12 cellular contexts compared by ENCODE assay signal in genomic region chr7:118372530-118372929, GRCh38.
A peak's percentile ranks its signal among the peaks of the same experiment; 100 is the strongest.
DNase-seq lines count a peak whose midpoint lies in the region; ATAC-seq and TF ChIP-seq lines count a peak whose summit lies in the region.
"Had no signal": no experiment of that assay in that cellular context is flagged by ENCODE, and none has a peak within 500 bp of the region (broad histone marks: within the 10 kb centered on the region; RNA-seq: fewer than 3 reads in every experiment).

No MANE protein-coding gene starts in this region.

- TF ChIP-seq CTCF in A673 (conservative IDR thresholded peaks at IDR 0.05; ENCODE audit: low read depth, low read length) (no peak), NB4 (IDR thresholded peaks at IDR 0.05; ENCODE audit: low read depth, low read length) (no peak), lower leg skin (IDR thresholded peaks at IDR 0.05) (no peak)

- POLR2A ChIA-PET in A673 (lab: Charles Lee; ENCODE audit: low non-redundant PET) = no interaction called here

- no peaks in the 10 kb centered on the region for H3K36me3 ChIP-seq in A673 (ENCODE audit: insufficient read depth, low read length, poor library complexity, severe bottlenecking)

- H3K4me1 ChIP-seq in A673 (ENCODE audit: insufficient read depth, low read length, poor library complexity, severe bottlenecking) = peaks cover 21% of the 10 kb centered on the region

- CTCF ChIA-PET in A673 (lab: Charles Lee) = no interaction called here

- no TSS peak for BruUV-seq in A673 (replicated peaks; lab: Mats Ljungman, UMichigan)

- peak overlapping the region; percentile 18 for H3K27ac ChIP-seq in A673 (ENCODE audit: low read depth, low read length, poor library complexity, severe bottlenecking)
- H3K27ac ChIP-seq: KMS-11 had no signal

- ATAC-seq in GM21723 (IDR thresholded peaks at IDR 0.05; ENCODE audit: unreplicated experiment) = peak; percentile 51
- ATAC-seq in GM21825 (IDR thresholded peaks at IDR 0.05; ENCODE audit: unreplicated experiment) = no peak
- ATAC-seq: Panc1 had no signal

- WGBS in lower leg skin, 2 donors = 39 to 46% methylated on average over 1 of the region's 1 CpG

- no peaks in the 10 kb centered on the region for H3K9me3 ChIP-seq in A673 (ENCODE audit: low read depth, low read length, poor library complexity, severe bottlenecking)

- intact Hi-C loops in A673 (cut with micrococcal nuclease; ENCODE audit: unreplicated experiment) (no loop called here), lower leg skin (cut with DNase I; ENCODE audit: low total_unique reads) (no loop called here)

- peak; percentile 82 for DNase-seq in A673 (ENCODE audit: low spot score)
- DNase-seq in NB4 (ENCODE audit: low read depth) = peak; percentile 86
- peak; percentile 52 for DNase-seq in astrocyte of the hippocampus (ENCODE audit: low read depth, low spot score)
- DNase-seq in NCI-H510A (lab: John Stamatoyannopoulos, UW) = no peak
- DNase-seq in iPS-NIHi7 (ENCODE audit: extremely low spot score) = no peak
- no peak for DNase-seq in lower leg skin (ENCODE audit: low spot score in 2 of 2)
- DNase-seq: HCEC 1CT, nephron progenitor cell had no signal

- no peak for TF ChIP-seq POLR2A in NB4 (IDR thresholded peaks at IDR 0.05; ENCODE audit: extremely low read depth, insufficient read length)
- TF ChIP-seq POLR2A in lower leg skin (IDR thresholded peaks at IDR 0.05) = no peak

- no peaks in the 10 kb centered on the region for H3K27me3 ChIP-seq in A673 (replicated peaks; ENCODE audit: insufficient read depth, low read depth, low read length, poor library complexity)

- no peak overlapping the region for H3K4me3 ChIP-seq in A673 (ENCODE audit: low read depth, low read length, poor library complexity, severe bottlenecking)
- H3K4me3 ChIP-seq in NB4 (ENCODE audit: low read depth, low read length) = no peak overlapping the region
- H3K4me3 ChIP-seq in lower leg skin (ENCODE audit: low read depth, poor library complexity, severe bottlenecking) = no peak overlapping the region

Comparison
In these comparisons a context has a peak if more than half of its experiments do, and no peak if none do; other contexts are left out.
1. DNase-seq: peak in A673 (single experiment), NB4 (single experiment) and astrocyte of the hippocampus (single experiment); none in NCI-H510A (single experiment), iPS-NIHi7 (single experiment) and lower leg skin (0 of 2).